19 cellular contexts compared by ENCODE assay signal in the genomic region with DNA sequence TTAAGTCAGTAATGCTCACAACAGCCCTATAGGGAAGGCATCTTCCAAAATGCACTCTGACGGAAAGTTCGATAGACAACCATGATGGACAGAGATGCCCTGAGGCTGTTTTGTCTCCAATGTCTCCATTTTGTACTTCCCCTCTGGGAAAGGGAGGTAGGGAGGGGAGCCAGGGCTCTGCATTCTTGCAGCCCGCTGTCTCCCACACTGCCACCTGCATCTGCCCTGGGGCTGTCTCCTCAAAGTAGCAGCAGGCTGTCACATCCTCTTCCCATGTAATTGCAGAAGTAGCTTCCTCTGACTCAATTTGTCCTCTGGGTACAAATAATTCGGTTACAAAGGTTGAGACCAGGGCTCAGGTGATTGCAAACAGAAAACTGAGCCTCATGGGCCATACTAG.
DNase-seq lines count a peak whose midpoint lies in the region; ATAC-seq and TF ChIP-seq lines count a peak whose summit lies in the region.
"Had no signal": no experiment of that assay in that cellular context is flagged by ENCODE, and none has a peak within 500 bp of the region (broad histone marks: within the 10 kb centered on the region; RNA-seq: fewer than 3 reads in every experiment).

No MANE protein-coding gene starts in this region.

- TF ChIP-seq CTCF in foreskin keratinocyte (conservative IDR thresholded peaks at IDR 0.05), result no peak
- TF ChIP-seq CTCF in RWPE1 (conservative IDR thresholded peaks at IDR 0.05; ENCODE audit: low read depth), result no peak

- ATAC-seq in foreskin keratinocyte, result peak; percentile 16
- ATAC-seq: CD8-positive, alpha-beta T cell; HepG2 had no signal

- no peaks in the 10 kb centered on the region for H3K4me1 ChIP-seq in foreskin keratinocyte

- no peaks in the 10 kb centered on the region for H3K27me3 ChIP-seq in foreskin keratinocyte

- POLR2A ChIA-PET in RWPE1 (lab: Yijun Ruan, JAX; ENCODE audit: low non-redundant PET), result no interaction called here

- CTCF ChIA-PET in RWPE1 (lab: Yijun Ruan, JAX), result no interaction called here

- H3K27ac ChIP-seq in foreskin keratinocyte (no peak overlapping the region), RWPE1 (no peak overlapping the region)
- H3K27ac ChIP-seq: C4-2B had no signal

- DNase-seq in ELF-1 (ENCODE audit: low read depth, low spot score) (peak; percentile 72), NCI-H69 (lab: John Stamatoyannopoulos, UW) (peak; percentile 3), foreskin keratinocyte (no peak), left kidney (ENCODE audit: low read depth, low spot score) (peak; percentile 9), middle frontal gyrus (ENCODE audit: extremely low spot score, low spot score) (no peak), RWPE1 (ENCODE audit: low spot score) (no peak), UCSD-AML1 (lab: John Stamatoyannopoulos, UW; ENCODE audit: unreplicated experiment) (no peak), C1 segment of cervical spinal cord (lab: John Stamatoyannopoulos, UW) (no peak)
- DNase-seq: ACHN; CD8-positive, alpha-beta T cell; COR-L47; DMS153; DMS79 treated with DMSO at 0.1 percent for 48 hours; EL; GDM1; HCEC 1CT; HFFc6 had no signal

Comparison
In these comparisons a context has a peak if more than half of its experiments do, and no peak if none do; other contexts are left out.
1. DNase-seq: peak in ELF-1 (single experiment), NCI-H69 (single experiment) and left kidney (single experiment); none in foreskin keratinocyte (0 of 2), middle frontal gyrus (single experiment), RWPE1 (single experiment), UCSD-AML1 (single experiment) and C1 segment of cervical spinal cord (0 of 14).